In the genomic region with DNA sequence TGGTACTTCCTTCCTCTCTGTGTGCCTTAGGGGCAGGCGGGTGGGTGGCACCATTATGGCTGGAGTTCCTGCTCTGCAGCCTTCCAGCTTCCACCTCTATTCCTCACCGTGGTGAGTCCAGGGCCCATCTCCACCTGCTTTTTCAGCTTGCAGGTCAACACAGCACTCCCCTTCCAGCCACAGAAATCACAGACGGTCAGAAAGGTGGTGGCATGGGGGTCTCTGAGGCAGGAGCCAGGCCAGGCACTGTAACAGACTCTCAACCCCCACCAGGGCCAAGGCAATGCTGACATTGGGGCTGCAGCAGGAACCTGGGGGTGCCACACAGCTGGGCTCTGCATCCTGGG, we compare ENCODE assay signal across 22 cellular contexts. TPM values are rescaled to one million over a fixed set of nuclear protein-coding genes. Genes with fewer than 3 reads are reported as not detected.
DNase-seq lines count a peak whose midpoint lies in the region; ATAC-seq, FAIRE-seq and TF ChIP-seq lines count a peak whose summit lies in the region.
"Had no signal": no experiment of that assay in that cellular context is flagged by ENCODE, and none has a peak within 500 bp of the region (broad histone marks: within the 10 kb centered on the region; RNA-seq: fewer than 3 reads in every experiment).

No MANE protein-coding gene starts in this region.

- no peak for ATAC-seq in natural killer cell
- no peak for ATAC-seq in natural killer cell treated with Interleukin-12 subunit alpha and Interleukin-12 subunit beta and Interleukin-15 and Interleukin-18, amount 100 ng/mL, for 72 hours
- ATAC-seq in lower lobe of right lung: no peak
- no peak for ATAC-seq in HG02588 (IDR thresholded peaks at IDR 0.05; ENCODE audit: unreplicated experiment)

- H3K27me3 Mint-ChIP-seq in natural killer cell (ENCODE audit: low read depth in 2 of 2): peaks cover 3 to 14% of the 10 kb centered on the region in 2 donors
- H3K27me3 Mint-ChIP-seq in natural killer cell treated with Interleukin-12 subunit alpha and Interleukin-12 subunit beta and Interleukin-15 and Interleukin-18, amount 100 ng/mL, for 72 hours: peaks cover 7 to 14% of the 10 kb centered on the region in 2 donors

- WGBS in spleen, 5 donors: 66 to 83% (median 76%) methylated on average over 2 to 3 of the region's 3 CpGs

- no peak for TF ChIP-seq POLR2A in spleen (IDR thresholded peaks at IDR 0.05)

- no peak for FAIRE-seq in kidney (lab: Jason Lieb, UNC)
- FAIRE-seq: GM12892, H1 had no signal

- no peak overlapping the region for H3K27ac ChIP-seq in lower lobe of right lung
- no peak overlapping the region for H3K27ac ChIP-seq in spleen
- no peak overlapping the region for H3K27ac ChIP-seq in kidney (ENCODE audit: low read depth in 2 of 2, low read length in 2 of 2)
- H3K27ac ChIP-seq: PC-9 had no signal

- no peaks in the 10 kb centered on the region for H3K27me3 ChIP-seq in lower lobe of right lung (ENCODE audit: low read depth)
- peaks cover 0 to 23% (median 0%) of the 10 kb centered on the region in 7 donors for H3K27me3 ChIP-seq in spleen (replicated peaks in 1 of 7)

- TF ChIP-seq CTCF in natural killer cell (IDR thresholded peaks at IDR 0.05) (no peak), lower lobe of right lung (IDR thresholded peaks at IDR 0.05) (no peak), spleen (IDR thresholded peaks at IDR 0.05 in 8 of 11, conservative IDR thresholded peaks at IDR 0.05 in 3 of 11) (no peak), kidney (IDR thresholded peaks at IDR 0.05; ENCODE audit: borderline replicate concordance, extremely low read depth, insufficient read depth) (no peak)

- H3K27ac Mint-ChIP-seq in natural killer cell: no peak overlapping the region
- no peak overlapping the region for H3K27ac Mint-ChIP-seq in natural killer cell treated with Interleukin-12 subunit alpha and Interleukin-12 subunit beta and Interleukin-15 and Interleukin-18, amount 100 ng/mL, for 72 hours
- H3K27ac Mint-ChIP-seq: CD4-positive, CD25-positive, alpha-beta regulatory T cell; HFFc6; IgD-negative memory B cell had no signal

- H3K4me3 ChIP-seq in lower lobe of right lung (no peak overlapping the region), spleen (no peak overlapping the region), kidney (ENCODE audit: low read length in 2 of 2) (no peak overlapping the region)
- H3K4me3 ChIP-seq: PC-9 had no signal

- DNase-seq in natural killer cell: peak; percentile 1
- DNase-seq in natural killer cell treated with Interleukin-12 subunit alpha and Interleukin-12 subunit beta and Interleukin-15 and Interleukin-18, amount 100 ng/mL, for 72 hours (ENCODE audit: low spot score): no peak
- DNase-seq in lower lobe of right lung: peak; percentile 26
- DNase-seq in spleen: peak; percentile 18
- DNase-seq in ureter (ENCODE audit: low spot score): peak; percentile 25
- DNase-seq in stimulated activated CD4-positive, alpha-beta T cell treated with anti-CD3 and anti-CD28 coated beads, Interleukin-1b, Interleukin-23, amount 100 ng/mL, for 48 hours: no peak
- no peak for DNase-seq in kidney
- DNase-seq: CD4-positive, CD25-positive, alpha-beta regulatory T cell; DMS153; HFFc6; Kasumi-1; MM.1S; NCI-H1105; NCI-H1694; NCI-H510A treated with DMSO at 0.1 percent for 48 hours; PC-9 had no signal

- peaks cover 8% of the 10 kb centered on the region for H3K36me3 ChIP-seq in lower lobe of right lung
- H3K36me3 ChIP-seq in spleen: no peaks in the 10 kb centered on the region
- peaks cover 0 to 2% of the 10 kb centered on the region in 2 donors for H3K36me3 ChIP-seq in kidney (ENCODE audit: control insufficient read depth in 1 of 2, insufficient read depth in 2 of 2, low read length in 2 of 2)

- H3K9me3 Mint-ChIP-seq in natural killer cell: no peaks in the 10 kb centered on the region
- H3K9me3 Mint-ChIP-seq in natural killer cell treated with Interleukin-12 subunit alpha and Interleukin-12 subunit beta and Interleukin-15 and Interleukin-18, amount 100 ng/mL, for 72 hours: no peaks in the 10 kb centered on the region
- H3K9me3 Mint-ChIP-seq: CD4-positive, CD25-positive, alpha-beta regulatory T cell; HFFc6; IgD-negative memory B cell had no signal

- no peak overlapping the region for H3K4me3 Mint-ChIP-seq in natural killer cell
- no peak overlapping the region for H3K4me3 Mint-ChIP-seq in natural killer cell treated with Interleukin-12 subunit alpha and Interleukin-12 subunit beta and Interleukin-15 and Interleukin-18, amount 100 ng/mL, for 72 hours
- H3K4me3 Mint-ChIP-seq: CD4-positive, CD25-positive, alpha-beta regulatory T cell; HFFc6 had no signal

- intact Hi-C loops in natural killer cell (cut with micrococcal nuclease) (no loop called here), lower lobe of right lung (cut with DNase I) (no loop called here), spleen (cut with DNase I; ENCODE audit: low total_unique reads) (no loop called here), kidney (cut with DNase I) (no loop called here)

- H3K4me1 ChIP-seq in lower lobe of right lung (no peaks in the 10 kb centered on the region), spleen (no peaks in the 10 kb centered on the region), kidney (ENCODE audit: control insufficient read depth in 1 of 2, insufficient read depth in 1 of 2, low read depth in 1 of 2, low read length in 2 of 2) (peaks cover 3 to 4% of the 10 kb centered on the region in 2 donors)
- H3K4me1 ChIP-seq: Caco-2 had no signal

- H3K4me1 Mint-ChIP-seq in natural killer cell: no peaks in the 10 kb centered on the region
- no peaks in the 10 kb centered on the region for H3K4me1 Mint-ChIP-seq in natural killer cell treated with Interleukin-12 subunit alpha and Interleukin-12 subunit beta and Interleukin-15 and Interleukin-18, amount 100 ng/mL, for 72 hours (ENCODE audit: low read depth in 2 of 2)
- H3K4me1 Mint-ChIP-seq: CD4-positive, CD25-positive, alpha-beta regulatory T cell; IgD-negative memory B cell had no signal

- H3K36me3 Mint-ChIP-seq in natural killer cell: no peaks in the 10 kb centered on the region
- no peaks in the 10 kb centered on the region for H3K36me3 Mint-ChIP-seq in natural killer cell treated with Interleukin-12 subunit alpha and Interleukin-12 subunit beta and Interleukin-15 and Interleukin-18, amount 100 ng/mL, for 72 hours
- H3K36me3 Mint-ChIP-seq: CD4-positive, CD25-positive, alpha-beta regulatory T cell; IgD-negative memory B cell had no signal

- H3K9ac ChIP-seq in kidney (ENCODE audit: low read length in 2 of 2): no peak overlapping the region

- H3K9me3 ChIP-seq in lower lobe of right lung (no peaks in the 10 kb centered on the region), spleen (no peaks in the 10 kb centered on the region), kidney (ENCODE audit: control insufficient read depth in 1 of 2, low read length in 2 of 2) (no peaks in the 10 kb centered on the region)
- H3K9me3 ChIP-seq: Caco-2 had no signal

RNA-seq across cellular contexts. Expression of gene KLF15, which starts 16.6 kb away (rescaled TPM):
- total RNA-seq in natural killer cell (under 1 TPM; 0.23 to 0.38 (median 0.36) TPM), lower lobe of right lung (40.1 TPM), spleen (1 to 10 TPM in 6 of 7 donors, under 1 TPM in 1; 0.57 to 9.5 (median 4.8) TPM), ureter (18.9 TPM), kidney (22.9 TPM)
- total RNA-seq in natural killer cell treated with Interleukin-12 subunit alpha and Interleukin-12 subunit beta and Interleukin-15 and Interleukin-18, amount 100 ng/mL, for 72 hours: under 1 TPM in 1 of 2 donors, not detected in 1; 0.26 TPM
- polyA plus RNA-seq in spleen (1 to 10 TPM in 2 of 3 donors, under 1 TPM in 1; 0.63 to 3.1 (median 2.4) TPM), kidney (ENCODE audit: insufficient read depth, low read depth, low replicate concordance) (30.0 TPM)
- total RNA-seq: CD4-positive, CD25-positive, alpha-beta regulatory T cell had no signal
- polyA plus RNA-seq: CD4-positive, CD25-positive, alpha-beta regulatory T cell; IgD-negative memory B cell had no signal

RNA-seq across cellular contexts. Expression of gene CFAP100, which starts 54.1 kb away (rescaled TPM):
- total RNA-seq in natural killer cell (not detected), lower lobe of right lung (21.5 TPM), spleen (not detected), ureter (not detected), kidney (not detected)
- total RNA-seq in natural killer cell treated with Interleukin-12 subunit alpha and Interleukin-12 subunit beta and Interleukin-15 and Interleukin-18, amount 100 ng/mL, for 72 hours: not detected
- polyA plus RNA-seq in spleen (not detected), kidney (ENCODE audit: insufficient read depth, low read depth, low replicate concordance) (0.60 TPM)
- total RNA-seq: Caco-2; CD4-positive, CD25-positive, alpha-beta regulatory T cell; H1; HFFc6; HT1080; PC-9 had no signal
- polyA plus RNA-seq: CD4-positive, CD25-positive, alpha-beta regulatory T cell; IgD-negative memory B cell had no signal

Comparison
In these comparisons a context has a peak if more than half of its experiments do, and no peak if none do; other contexts are left out.
1. DNase-seq: peak in natural killer cell (single experiment), lower lobe of right lung (single experiment), spleen (single experiment) and ureter (single experiment); none in natural killer cell treated with Interleukin-12 subunit alpha and Interleukin-12 subunit beta and Interleukin-15 and Interleukin-18, amount 100 ng/mL, for 72 hours (single experiment), stimulated activated CD4-positive, alpha-beta T cell treated with anti-CD3 and anti-CD28 coated beads, Interleukin-1b, Interleukin-23, amount 100 ng/mL, for 48 hours (single experiment) and kidney (single experiment).
2. RNA of gene CFAP100, which starts 54.1 kb away (total RNA-seq): 21.5 TPM in lower lobe of right lung (single experiment); not detected in kidney (single experiment), not detected in natural killer cell, not detected in natural killer cell treated with Interleukin-12 subunit alpha and Interleukin-12 subunit beta and Interleukin-15 and Interleukin-18, amount 100 ng/mL, for 72 hours, not detected in spleen and not detected in ureter (single experiment); every median in the first group is over 10 times any median in the second.